In genomic region chr2:20052872-20053281, GRCh38 we compare ENCODE assay signal across 8 cellular contexts. TPM values are rescaled to one million over a fixed set of nuclear protein-coding genes. Genes with fewer than 3 reads are reported as not detected.
DNase-seq lines count a peak whose midpoint lies in the region; ATAC-seq and TF ChIP-seq lines count a peak whose summit lies in the region.

No MANE protein-coding gene starts in this region.

- peaks cover 30 to 32% of the 10 kb centered on the region in 2 donors for H3K4me1 ChIP-seq in gastrocnemius medialis

- peak overlapping the region; percentile 95 to 100 (median 95) for H3K27ac ChIP-seq in gastrocnemius medialis

- intact Hi-C loops in gastrocnemius medialis (cut with DNase I; ENCODE audit: low total_unique reads) = loop anchor here (1.0 to 5.0 kb wide), 3 partner anchors 38 to 599 kb away; partner anchors contain the start of genes HS1BP3 and PUM2

- H3K4me3 ChIP-seq in gastrocnemius medialis = peak overlapping the region in 3 of 4 donors; percentile 80 to 100 (median 82)

- DNase-seq in Caki2 (ENCODE audit: low read depth) (peak; percentile 68), MV-4-11 (lab: John Stamatoyannopoulos, UW) (peak; percentile 7), glomerular visceral epithelial cell (ENCODE audit: extremely low spot score) (peak; percentile 60), gastrocnemius medialis (peak in 1 of 2 donors; percentile 50)
- no peak for DNase-seq in activated naive CD4-positive, alpha-beta T cell treated with anti-CD3 and anti-CD28 coated beads, Interleukin-2, amount 50 U/mL, for 16 hours

- H3K36me3 ChIP-seq in gastrocnemius medialis = no peaks in the 10 kb centered on the region

- no peaks in the 10 kb centered on the region for H3K27me3 ChIP-seq in gastrocnemius medialis

- no peak for TF ChIP-seq CTCF in gastrocnemius medialis (IDR thresholded peaks at IDR 0.05 in 4 of 5, conservative IDR thresholded peaks at IDR 0.05 in 1 of 5)

- ATAC-seq in SK-N-SH treated with all-trans-retinoic acid at 6 μM for 48 hours (peak; percentile 52), gastrocnemius medialis (no peak), HG03432 (IDR thresholded peaks at IDR 0.05; ENCODE audit: unreplicated experiment) (no peak), GM19397 (IDR thresholded peaks at IDR 0.05; ENCODE audit: unreplicated experiment) (no peak)

- no peaks in the 10 kb centered on the region for H3K9me3 ChIP-seq in gastrocnemius medialis

- in situ Hi-C loops in Caki2 (cut with HindIII; ENCODE audit: low pct_unique_long_range_greater_than_20kb, low sequenced_read_pairs) (no loop called here), gastrocnemius medialis (cut with MboI; ENCODE audit: low sequenced_read_pairs in 4 of 4) (loop anchor here in 1 of 4 donors (25.0 kb wide), 1 partner anchor 584 kb away; no protein-coding TSS in a partner anchor)

- TF ChIP-seq POLR2A in gastrocnemius medialis (IDR thresholded peaks at IDR 0.05) = peak; percentile 11 to 15

TF ChIP-seq in SK-N-SH treated with all-trans-retinoic acid at 6 μM for 48 hours, 23 proteins besides CTCF, POLR2A, EP300 and RAD21:
- TF ChIP-seq ZC3H10 (CRISPR knock-in tag; IDR thresholded peaks at IDR 0.05) = no peak
- no peak for TF ChIP-seq PATZ1 (CRISPR knock-in tag; IDR thresholded peaks at IDR 0.05; ENCODE audit: borderline replicate concordance)
- TF ChIP-seq OSR1 (CRISPR knock-in tag; IDR thresholded peaks at IDR 0.05) = no peak
- TF ChIP-seq ZNF8 (CRISPR knock-in tag; IDR thresholded peaks at IDR 0.05) = no peak
- TF ChIP-seq ZFP30 (CRISPR knock-in tag; IDR thresholded peaks at IDR 0.05) = no peak
- TF ChIP-seq PPARA (CRISPR knock-in tag; IDR thresholded peaks at IDR 0.05; ENCODE audit: borderline replicate concordance) = no peak
- no peak for TF ChIP-seq POU6F1 (CRISPR knock-in tag; IDR thresholded peaks at IDR 0.05; ENCODE audit: borderline replicate concordance, low read depth)

RNA-seq across cellular contexts. Expression of gene LAPTM4A, which starts 1.4 kb away (rescaled TPM):
- 143 and 161 TPM in 2 replicates for total RNA-seq in Caki2 (2014; rRNA removed; shearing (Covaris generic); ENCODE audit: low replicate concordance)
- total RNA-seq in gastrocnemius medialis = 10 to 100 TPM; 53.8 to 62.3 (median 57.4) TPM

RNA-seq across cellular contexts. Expression of gene MATN3, which starts 40.4 kb away (rescaled TPM):
- 2.6 and 3.6 TPM in 2 replicates for total RNA-seq in Caki2 (2014; rRNA removed; shearing (Covaris generic); ENCODE audit: low replicate concordance)
- under 1 TPM in 3 of 4 donors, not detected in 1; 0.26 to 0.35 (median 0.34) TPM for total RNA-seq in gastrocnemius medialis
